1 cellular context compared by ENCODE assay signal in genomic region chr15:70348581-70349344, GRCh38.
TF ChIP-seq lines count a peak whose summit lies in the region.

No MANE protein-coding gene starts in this region.

TF ChIP-seq in HepG2, 621 proteins besides CTCF, POLR2A, EP300 and RAD21 (continued from another document and continues in another):
- peak; percentile 75; the same call in 1 of the 2 replicates for TF ChIP-seq ETV5 (CRISPR knock-in tag; IDR thresholded peaks at IDR 0.05; ENCODE audit: borderline replicate concordance)
- TF ChIP-seq CEBPG (CRISPR knock-in tag; IDR thresholded peaks at IDR 0.05), result 0 out of 2 replicates have a peak, but pooled peaks have one; percentile 25
- no peak for TF ChIP-seq SIN3A (IDR thresholded peaks at IDR 0.05; ENCODE audit: borderline replicate concordance, low read depth, low read length)
- TF ChIP-seq HNRNPL (IDR thresholded peaks at IDR 0.05; ENCODE audit: low read depth, low read length), result no peak
- no peak for TF ChIP-seq THAP8 (CRISPR knock-in tag; IDR thresholded peaks at IDR 0.05; ENCODE audit: borderline replicate concordance)
- no peak for TF ChIP-seq SIX1 (CRISPR knock-in tag; IDR thresholded peaks at IDR 0.05; ENCODE audit: borderline replicate concordance)
- peak; percentile 48; the same call in 1 of the 2 replicates for TF ChIP-seq CEBPB (IDR thresholded peaks at IDR 0.05; ENCODE audit: borderline replicate concordance, low read depth, low read length)
- TF ChIP-seq ZSCAN31 (CRISPR knock-in tag; IDR thresholded peaks at IDR 0.05; ENCODE audit: low read depth), result no peak
- TF ChIP-seq, protein P1, sequence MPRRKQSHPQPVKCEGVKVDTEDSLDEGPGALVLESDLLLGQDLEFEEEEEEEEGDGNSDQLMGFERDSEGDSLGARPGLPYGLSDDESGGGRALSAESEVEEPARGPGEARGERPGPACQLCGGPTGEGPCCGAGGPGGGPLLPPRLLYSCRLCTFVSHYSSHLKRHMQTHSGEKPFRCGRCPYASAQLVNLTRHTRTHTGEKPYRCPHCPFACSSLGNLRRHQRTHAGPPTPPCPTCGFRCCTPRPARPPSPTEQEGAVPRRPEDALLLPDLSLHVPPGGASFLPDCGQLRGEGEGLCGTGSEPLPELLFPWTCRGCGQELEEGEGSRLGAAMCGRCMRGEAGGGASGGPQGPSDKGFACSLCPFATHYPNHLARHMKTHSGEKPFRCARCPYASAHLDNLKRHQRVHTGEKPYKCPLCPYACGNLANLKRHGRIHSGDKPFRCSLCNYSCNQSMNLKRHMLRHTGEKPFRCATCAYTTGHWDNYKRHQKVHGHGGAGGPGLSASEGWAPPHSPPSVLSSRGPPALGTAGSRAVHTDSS (CRISPR knock-in tag; conservative IDR thresholded peaks at IDR 0.05), result no peak
- TF ChIP-seq ZNF18 (CRISPR knock-in tag; IDR thresholded peaks at IDR 0.05; ENCODE audit: insufficient replicate concordance), result no peak
- TF ChIP-seq NR3C1 (CRISPR knock-in tag; IDR thresholded peaks at IDR 0.05), result no peak
- TF ChIP-seq NAIF1 (CRISPR knock-in tag; IDR thresholded peaks at IDR 0.05; ENCODE audit: borderline replicate concordance), result no peak
- TF ChIP-seq SALL1 (CRISPR knock-in tag; IDR thresholded peaks at IDR 0.05), result peak; percentile 49; the same call in 1 of the 2 replicates
- TF ChIP-seq, protein P2, sequence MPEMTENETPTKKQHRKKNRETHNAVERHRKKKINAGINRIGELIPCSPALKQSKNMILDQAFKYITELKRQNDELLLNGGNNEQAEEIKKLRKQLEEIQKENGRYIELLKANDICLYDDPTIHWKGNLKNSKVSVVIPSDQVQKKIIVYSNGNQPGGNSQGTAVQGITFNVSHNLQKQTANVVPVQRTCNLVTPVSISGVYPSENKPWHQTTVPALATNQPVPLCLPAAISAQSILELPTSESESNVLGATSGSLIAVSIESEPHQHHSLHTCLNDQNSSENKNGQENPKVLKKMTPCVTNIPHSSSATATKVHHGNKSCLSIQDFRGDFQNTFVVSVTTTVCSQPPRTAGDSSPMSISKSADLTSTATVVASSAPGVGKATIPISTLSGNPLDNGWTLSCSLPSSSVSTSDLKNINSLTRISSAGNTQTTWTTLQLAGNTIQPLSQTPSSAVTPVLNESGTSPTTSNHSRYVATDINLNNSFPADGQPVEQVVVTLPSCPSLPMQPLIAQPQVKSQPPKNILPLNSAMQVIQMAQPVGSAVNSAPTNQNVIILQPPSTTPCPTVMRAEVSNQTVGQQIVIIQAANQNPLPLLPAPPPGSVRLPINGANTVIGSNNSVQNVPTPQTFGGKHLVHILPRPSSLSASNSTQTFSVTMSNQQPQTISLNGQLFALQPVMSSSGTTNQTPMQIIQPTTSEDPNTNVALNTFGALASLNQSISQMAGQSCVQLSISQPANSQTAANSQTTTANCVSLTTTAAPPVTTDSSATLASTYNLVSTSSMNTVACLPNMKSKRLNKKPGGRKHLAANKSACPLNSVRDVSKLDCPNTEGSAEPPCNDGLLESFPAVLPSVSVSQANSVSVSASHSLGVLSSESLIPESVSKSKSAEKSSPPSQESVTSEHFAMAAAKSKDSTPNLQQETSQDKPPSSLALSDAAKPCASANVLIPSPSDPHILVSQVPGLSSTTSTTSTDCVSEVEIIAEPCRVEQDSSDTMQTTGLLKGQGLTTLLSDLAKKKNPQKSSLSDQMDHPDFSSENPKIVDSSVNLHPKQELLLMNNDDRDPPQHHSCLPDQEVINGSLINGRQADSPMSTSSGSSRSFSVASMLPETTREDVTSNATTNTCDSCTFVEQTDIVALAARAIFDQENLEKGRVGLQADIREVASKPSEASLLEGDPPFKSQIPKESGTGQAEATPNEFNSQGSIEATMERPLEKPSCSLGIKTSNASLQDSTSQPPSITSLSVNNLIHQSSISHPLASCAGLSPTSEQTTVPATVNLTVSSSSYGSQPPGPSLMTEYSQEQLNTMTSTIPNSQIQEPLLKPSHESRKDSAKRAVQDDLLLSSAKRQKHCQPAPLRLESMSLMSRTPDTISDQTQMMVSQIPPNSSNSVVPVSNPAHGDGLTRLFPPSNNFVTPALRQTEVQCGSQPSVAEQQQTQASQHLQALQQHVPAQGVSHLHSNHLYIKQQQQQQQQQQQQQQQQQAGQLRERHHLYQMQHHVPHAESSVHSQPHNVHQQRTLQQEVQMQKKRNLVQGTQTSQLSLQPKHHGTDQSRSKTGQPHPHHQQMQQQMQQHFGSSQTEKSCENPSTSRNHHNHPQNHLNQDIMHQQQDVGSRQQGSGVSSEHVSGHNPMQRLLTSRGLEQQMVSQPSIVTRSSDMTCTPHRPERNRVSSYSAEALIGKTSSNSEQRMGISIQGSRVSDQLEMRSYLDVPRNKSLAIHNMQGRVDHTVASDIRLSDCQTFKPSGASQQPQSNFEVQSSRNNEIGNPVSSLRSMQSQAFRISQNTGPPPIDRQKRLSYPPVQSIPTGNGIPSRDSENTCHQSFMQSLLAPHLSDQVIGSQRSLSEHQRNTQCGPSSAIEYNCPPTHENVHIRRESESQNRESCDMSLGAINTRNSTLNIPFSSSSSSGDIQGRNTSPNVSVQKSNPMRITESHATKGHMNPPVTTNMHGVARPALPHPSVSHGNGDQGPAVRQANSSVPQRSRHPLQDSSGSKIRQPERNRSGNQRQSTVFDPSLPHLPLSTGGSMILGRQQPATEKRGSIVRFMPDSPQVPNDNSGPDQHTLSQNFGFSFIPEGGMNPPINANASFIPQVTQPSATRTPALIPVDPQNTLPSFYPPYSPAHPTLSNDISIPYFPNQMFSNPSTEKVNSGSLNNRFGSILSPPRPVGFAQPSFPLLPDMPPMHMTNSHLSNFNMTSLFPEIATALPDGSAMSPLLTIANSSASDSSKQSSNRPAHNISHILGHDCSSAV (CRISPR knock-in tag; IDR thresholded peaks at IDR 0.05; ENCODE audit: borderline replicate concordance), result no peak
- no peak for TF ChIP-seq U2AF2 (IDR thresholded peaks at IDR 0.05; ENCODE audit: low read depth, low read length)
- no peak for TF ChIP-seq HDAC6 (IDR thresholded peaks at IDR 0.05; ENCODE audit: low read depth, low read length)
- no peak for TF ChIP-seq ZNF225 (CRISPR knock-in tag; IDR thresholded peaks at IDR 0.05)
- no peak for TF ChIP-seq KMT2A (CRISPR knock-in tag; IDR thresholded peaks at IDR 0.05)
- TF ChIP-seq HES4 (CRISPR knock-in tag; IDR thresholded peaks at IDR 0.05; ENCODE audit: borderline replicate concordance), result no peak
- TF ChIP-seq RORA (CRISPR knock-in tag; IDR thresholded peaks at IDR 0.05), result no peak
- TF ChIP-seq ZZZ3 (CRISPR knock-in tag; IDR thresholded peaks at IDR 0.05; ENCODE audit: borderline replicate concordance), result no peak
- TF ChIP-seq HOXA9 (CRISPR knock-in tag; IDR thresholded peaks at IDR 0.05; ENCODE audit: borderline replicate concordance), result no peak
- no peak for TF ChIP-seq ZNF619 (CRISPR knock-in tag; IDR thresholded peaks at IDR 0.05)
- peak; percentile 62; the same call in 1 of the 2 replicates for TF ChIP-seq ZNF292 (CRISPR knock-in tag; IDR thresholded peaks at IDR 0.05; ENCODE audit: borderline replicate concordance, low read depth)
- no peak for TF ChIP-seq IKZF1 (IDR thresholded peaks at IDR 0.05)
- TF ChIP-seq MED8 (CRISPR knock-in tag; IDR thresholded peaks at IDR 0.05; ENCODE audit: insufficient replicate concordance), result no peak
- no peak for TF ChIP-seq GRHL1 (CRISPR knock-in tag; conservative IDR thresholded peaks at IDR 0.05)
- no peak for TF ChIP-seq REL (CRISPR knock-in tag; conservative IDR thresholded peaks at IDR 0.05)
- TF ChIP-seq, protein P3, sequence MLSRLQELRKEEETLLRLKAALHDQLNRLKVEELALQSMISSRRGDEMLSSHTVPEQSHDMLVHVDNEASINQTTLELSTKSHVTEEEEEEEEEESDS (CRISPR knock-in tag; IDR thresholded peaks at IDR 0.05; ENCODE audit: borderline replicate concordance), result no peak
- TF ChIP-seq, protein P4, sequence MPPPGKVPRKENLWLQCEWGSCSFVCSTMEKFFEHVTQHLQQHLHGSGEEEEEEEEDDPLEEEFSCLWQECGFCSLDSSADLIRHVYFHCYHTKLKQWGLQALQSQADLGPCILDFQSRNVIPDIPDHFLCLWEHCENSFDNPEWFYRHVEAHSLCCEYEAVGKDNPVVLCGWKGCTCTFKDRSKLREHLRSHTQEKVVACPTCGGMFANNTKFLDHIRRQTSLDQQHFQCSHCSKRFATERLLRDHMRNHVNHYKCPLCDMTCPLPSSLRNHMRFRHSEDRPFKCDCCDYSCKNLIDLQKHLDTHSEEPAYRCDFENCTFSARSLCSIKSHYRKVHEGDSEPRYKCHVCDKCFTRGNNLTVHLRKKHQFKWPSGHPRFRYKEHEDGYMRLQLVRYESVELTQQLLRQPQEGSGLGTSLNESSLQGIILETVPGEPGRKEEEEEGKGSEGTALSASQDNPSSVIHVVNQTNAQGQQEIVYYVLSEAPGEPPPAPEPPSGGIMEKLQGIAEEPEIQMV (CRISPR knock-in tag; IDR thresholded peaks at IDR 0.05; ENCODE audit: low read depth), result no peak
- no peak for TF ChIP-seq ELF1 (CRISPR knock-in tag; IDR thresholded peaks at IDR 0.05)
- TF ChIP-seq DNMT1 (CRISPR knock-in tag; IDR thresholded peaks at IDR 0.05), result no peak
- no peak for TF ChIP-seq HNRNPK (IDR thresholded peaks at IDR 0.05; ENCODE audit: low read depth, low read length, poor library complexity, severe bottlenecking)
- TF ChIP-seq ERF (CRISPR knock-in tag; IDR thresholded peaks at IDR 0.05), result no peak
- no peak for TF ChIP-seq ZNF562 (CRISPR knock-in tag; IDR thresholded peaks at IDR 0.05; ENCODE audit: borderline replicate concordance)
- TF ChIP-seq POLR2AphosphoS5 (IDR thresholded peaks at IDR 0.05; ENCODE audit: low read depth, low read length), result no peak
- TF ChIP-seq NKX3-1 (CRISPR knock-in tag; IDR thresholded peaks at IDR 0.05), result no peak
- no peak for TF ChIP-seq ZSCAN5A (CRISPR knock-in tag; IDR thresholded peaks at IDR 0.05; ENCODE audit: borderline replicate concordance)
- no peak for TF ChIP-seq NFYC (CRISPR knock-in tag; IDR thresholded peaks at IDR 0.05)
- peak; percentile 81 for TF ChIP-seq ONECUT2 (CRISPR knock-in tag; IDR thresholded peaks at IDR 0.05)
- TF ChIP-seq, protein P5, sequence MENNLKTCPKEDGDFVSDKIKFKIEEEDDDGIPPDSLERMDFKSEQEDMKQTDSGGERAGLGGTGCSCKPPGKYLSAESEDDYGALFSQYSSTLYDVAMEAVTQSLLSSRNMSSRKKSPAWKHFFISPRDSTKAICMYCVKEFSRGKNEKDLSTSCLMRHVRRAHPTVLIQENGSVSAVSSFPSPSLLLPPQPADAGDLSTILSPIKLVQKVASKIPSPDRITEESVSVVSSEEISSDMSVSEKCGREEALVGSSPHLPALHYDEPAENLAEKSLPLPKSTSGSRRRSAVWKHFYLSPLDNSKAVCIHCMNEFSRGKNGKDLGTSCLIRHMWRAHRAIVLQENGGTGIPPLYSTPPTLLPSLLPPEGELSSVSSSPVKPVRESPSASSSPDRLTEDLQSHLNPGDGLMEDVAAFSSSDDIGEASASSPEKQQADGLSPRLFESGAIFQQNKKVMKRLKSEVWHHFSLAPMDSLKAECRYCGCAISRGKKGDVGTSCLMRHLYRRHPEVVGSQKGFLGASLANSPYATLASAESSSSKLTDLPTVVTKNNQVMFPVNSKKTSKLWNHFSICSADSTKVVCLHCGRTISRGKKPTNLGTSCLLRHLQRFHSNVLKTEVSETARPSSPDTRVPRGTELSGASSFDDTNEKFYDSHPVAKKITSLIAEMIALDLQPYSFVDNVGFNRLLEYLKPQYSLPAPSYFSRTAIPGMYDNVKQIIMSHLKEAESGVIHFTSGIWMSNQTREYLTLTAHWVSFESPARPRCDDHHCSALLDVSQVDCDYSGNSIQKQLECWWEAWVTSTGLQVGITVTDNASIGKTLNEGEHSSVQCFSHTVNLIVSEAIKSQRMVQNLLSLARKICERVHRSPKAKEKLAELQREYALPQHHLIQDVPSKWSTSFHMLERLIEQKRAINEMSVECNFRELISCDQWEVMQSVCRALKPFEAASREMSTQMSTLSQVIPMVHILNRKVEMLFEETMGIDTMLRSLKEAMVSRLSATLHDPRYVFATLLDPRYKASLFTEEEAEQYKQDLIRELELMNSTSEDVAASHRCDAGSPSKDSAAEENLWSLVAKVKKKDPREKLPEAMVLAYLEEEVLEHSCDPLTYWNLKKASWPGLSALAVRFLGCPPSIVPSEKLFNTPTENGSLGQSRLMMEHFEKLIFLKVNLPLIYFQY (CRISPR knock-in tag; IDR thresholded peaks at IDR 0.05; ENCODE audit: borderline replicate concordance), result no peak
